ENCODE assay signal across 13 cellular contexts in the genomic region with DNA sequence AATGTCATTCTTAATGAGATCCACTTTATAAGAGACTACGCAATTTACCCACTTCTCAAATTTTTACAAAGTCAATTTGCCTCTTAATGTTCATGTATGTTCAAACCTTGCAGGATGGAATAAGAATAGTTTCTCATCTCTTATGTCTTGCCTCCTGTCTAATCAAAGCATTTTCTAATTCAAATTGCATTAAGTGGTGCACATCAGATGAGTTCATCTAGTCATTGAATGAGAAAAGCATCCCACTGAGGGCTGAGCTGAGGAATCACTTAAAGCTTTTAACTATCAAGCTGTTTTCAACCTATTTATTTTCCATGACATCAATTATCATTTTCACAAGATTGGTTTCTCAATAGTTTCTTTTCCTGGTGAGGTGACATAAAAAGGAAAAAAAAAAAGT.
A peak's percentile ranks its signal among the peaks of the same experiment; 100 is the strongest.
DNase-seq lines count a peak whose midpoint lies in the region; ATAC-seq, FAIRE-seq and TF ChIP-seq lines count a peak whose summit lies in the region.
"Had no signal": no experiment of that assay in that cellular context is flagged by ENCODE, and none has a peak within 500 bp of the region (broad histone marks: within the 10 kb centered on the region; RNA-seq: fewer than 3 reads in every experiment).

No MANE protein-coding gene starts in this region.

- H2BK5ac ChIP-seq in H9 (ENCODE audit: insufficient read length, low read length), result no peak overlapping the region

- H3K23ac ChIP-seq in H9 (ENCODE audit: insufficient read length, low read depth, low read length), result no peak overlapping the region

- TF ChIP-seq CTCF in H9 (conservative IDR thresholded peaks at IDR 0.05), result no peak

- H2BK15ac ChIP-seq in H9 (ENCODE audit: low read depth, low read length), result no peak overlapping the region

- H2AFZ ChIP-seq in H9 (ENCODE audit: low read length), result no peak overlapping the region

- no peak overlapping the region for H4K5ac ChIP-seq in H9 (ENCODE audit: insufficient read length, low read depth, low read length)

- no peak overlapping the region for H3K4me3 ChIP-seq in NT2/D1 (ENCODE audit: insufficient read length, low read depth)
- H3K4me3 ChIP-seq: BLaER1 treated with 17β-estradiol and CSF1 and Interleukin-3, amounts not matched to agents 10 nM and 100 nM; HAP-1; K562 had no signal

- H3K4ac ChIP-seq in H9 (ENCODE audit: low read depth, low read length), result no peak overlapping the region

- FAIRE-seq in urothelium cell line (lab: Jason Lieb, UNC), result peak; percentile 30
- FAIRE-seq: HTR-8/SVneo, K562 had no signal

- no peak overlapping the region for H2AK5ac ChIP-seq in H9 (ENCODE audit: insufficient read length, low read length)

- H3K4me2 ChIP-seq in H9 (ENCODE audit: insufficient read depth, insufficient read length, low read length), result no peak overlapping the region
- H3K4me2 ChIP-seq: BLaER1 treated with 17β-estradiol and CSF1 and Interleukin-3, amounts not matched to agents 10 nM and 100 nM had no signal

- no peaks in the 10 kb centered on the region for H3K27me3 ChIP-seq in H9 (ENCODE audit: insufficient read depth, low read length)
- no peaks in the 10 kb centered on the region for H3K27me3 ChIP-seq in NT2/D1 (ENCODE audit: insufficient read depth, insufficient read length)
- H3K27me3 ChIP-seq: BLaER1 treated with 17β-estradiol and CSF1 and Interleukin-3, amounts not matched to agents 10 nM and 100 nM had no signal

- no peak overlapping the region for H3K18ac ChIP-seq in H9 (ENCODE audit: insufficient read length, low read depth, low read length)

- H3K27ac ChIP-seq in H9 (ENCODE audit: insufficient read length, low read depth, low read length), result no peak overlapping the region
- H3K27ac ChIP-seq: BLaER1 treated with 17β-estradiol and CSF1 and Interleukin-3, amounts not matched to agents 10 nM and 100 nM had no signal

- no peak overlapping the region for H3K56ac ChIP-seq in H9 (ENCODE audit: insufficient read length, low read depth, low read length)

- H2BK120ac ChIP-seq in H9 (ENCODE audit: low read depth, low read length, poor library complexity, severe bottlenecking), result no peak overlapping the region

- no CpG with 5 or more reads among the region's 1 CpG for WGBS in H9 (ENCODE audit: extremely low coverage, insufficient read length, low lambda C conversion rate)

- H4K91ac ChIP-seq in H9 (ENCODE audit: insufficient read length, low read depth, low read length), result no peak overlapping the region

- no peaks in the 10 kb centered on the region for H4K20me1 ChIP-seq in H9 (ENCODE audit: control insufficient read depth, insufficient read depth, insufficient read length)
- H4K20me1 ChIP-seq: BLaER1 treated with 17β-estradiol and CSF1 and Interleukin-3, amounts not matched to agents 10 nM and 100 nM had no signal

- H4K8ac ChIP-seq in H9 (replicated peaks; ENCODE audit: insufficient read length, low read depth, low read length), result no peak overlapping the region

- H3K79me2 ChIP-seq in H9 (ENCODE audit: insufficient read depth, low read length), result no peaks in the 10 kb centered on the region

- peaks cover 0 to 2% of the 10 kb centered on the region in 2 experiments; a peak in 2 of 5 replicates for H3K9me3 Mint-ChIP-seq in H9

- H3K4me1 ChIP-seq in H9 (ENCODE audit: insufficient read depth, low read length), result no peaks in the 10 kb centered on the region; the same call in 1 of the 2 replicates
- no peaks in the 10 kb centered on the region for H3K4me1 ChIP-seq in NT2/D1 (ENCODE audit: insufficient read depth, insufficient read length)
- H3K4me1 ChIP-seq: BLaER1 treated with 17β-estradiol and CSF1 and Interleukin-3, amounts not matched to agents 10 nM and 100 nM; HAP-1 had no signal

- H3K23me2 ChIP-seq in H9 (ENCODE audit: insufficient read length, low read depth, low read length, poor library complexity, severe bottlenecking), result no peaks in the 10 kb centered on the region

- H3K36me3 ChIP-seq in NT2/D1 (ENCODE audit: insufficient read depth, insufficient read length, low read length), result no peaks in the 10 kb centered on the region
- H3K36me3 ChIP-seq: BLaER1 treated with 17β-estradiol and CSF1 and Interleukin-3, amounts not matched to agents 10 nM and 100 nM; HAP-1 had no signal

- H3K79me1 ChIP-seq in H9 (ENCODE audit: insufficient read depth, low read depth, low read length, poor library complexity, severe bottlenecking), result no peaks in the 10 kb centered on the region

- peaks cover 0 to 3% (median 0%) of the 10 kb centered on the region in 3 experiments; a peak in 2 of 7 replicates for H3K36me3 Mint-ChIP-seq in H9 (ENCODE audit: insufficient read depth in 1 of 3, low read depth in 3 of 3)
- H3K36me3 Mint-ChIP-seq: CD4-positive, CD25-positive, alpha-beta regulatory T cell had no signal

- H3K9me3 ChIP-seq in H9 (ENCODE audit: control insufficient read depth, low read depth, low read length), result no peaks in the 10 kb centered on the region
- no peaks in the 10 kb centered on the region for H3K9me3 ChIP-seq in NT2/D1 (ENCODE audit: insufficient read depth, low read length)
- H3K9me3 ChIP-seq: BLaER1 treated with 17β-estradiol and CSF1 and Interleukin-3, amounts not matched to agents 10 nM and 100 nM; HAP-1 had no signal

- H3K27ac Mint-ChIP-seq in H9, result peak overlapping the region in 2 of 3 experiments; percentile 19 to 25; a peak in 2 of 7 replicates
- H3K27ac Mint-ChIP-seq: CD4-positive, CD25-positive, alpha-beta regulatory T cell had no signal

- no peak for ATAC-seq in GM19452 (IDR thresholded peaks at IDR 0.05; ENCODE audit: unreplicated experiment)
- ATAC-seq: K562 had no signal

- DNase-seq in H9, result no peak
- peak; percentile 30 for DNase-seq in NT2/D1 (ENCODE audit: low read depth, low spot score)
- peak; percentile 20 for DNase-seq in iPS DF 19.7 (ENCODE audit: low read depth, low spot score)
- no peak for DNase-seq in urothelium cell line (ENCODE audit: low spot score)
- no peak for DNase-seq in activated CD4-positive, CD25-positive, alpha-beta regulatory T cell (lab: John Stamatoyannopoulos, UW)
- DNase-seq in DMS153 treated with DMSO at 0.1 percent for 48 hours (lab: John Stamatoyannopoulos, UW; ENCODE audit: unreplicated experiment), result no peak
- DNase-seq: 8988T; CD4-positive, CD25-positive, alpha-beta regulatory T cell had no signal

- no peak overlapping the region for H3T11ph ChIP-seq in H9 (ENCODE audit: low read length)

- no peak overlapping the region for H3K14ac ChIP-seq in H9 (ENCODE audit: insufficient read depth, low read length)

- H3K9ac ChIP-seq in H9 (ENCODE audit: extremely low read depth, insufficient read length, low read length) (no peak overlapping the region), NT2/D1 (ENCODE audit: insufficient read length, low read depth) (no peak overlapping the region)
- H3K9ac ChIP-seq: BLaER1 treated with 17β-estradiol and CSF1 and Interleukin-3, amounts not matched to agents 10 nM and 100 nM had no signal

- no peak overlapping the region for H2BK12ac ChIP-seq in H9 (ENCODE audit: insufficient read length, low read depth, low read length)

- H3K27me3 Mint-ChIP-seq in H9 (ENCODE audit: low read depth), result no peaks in the 10 kb centered on the region
- H3K27me3 Mint-ChIP-seq: CD4-positive, CD25-positive, alpha-beta regulatory T cell had no signal

- no peak overlapping the region for H2BK20ac ChIP-seq in H9 (ENCODE audit: low read depth, low read length, poor library complexity, severe bottlenecking)

- H3K4me1 Mint-ChIP-seq in H9, result peaks cover 18 to 22% of the 10 kb centered on the region in 2 experiments
- H3K4me1 Mint-ChIP-seq: CD4-positive, CD25-positive, alpha-beta regulatory T cell had no signal

- H3K4me3 Mint-ChIP-seq in H9, result peak overlapping the region in 1 of 2 experiments; percentile 24; a peak in 1 of 5 replicates
- H3K4me3 Mint-ChIP-seq: CD4-positive, CD25-positive, alpha-beta regulatory T cell had no signal

Comparison
In these comparisons a context has a peak if more than half of its experiments do, and no peak if none do; other contexts are left out.
1. DNase-seq: peak in NT2/D1 (single experiment) and iPS DF 19.7 (single experiment); none in H9 (single experiment), urothelium cell line (single experiment), activated CD4-positive, CD25-positive, alpha-beta regulatory T cell (0 of 4) and DMS153 treated with DMSO at 0.1 percent for 48 hours (single experiment).